ENCODE assay signal across 11 cellular contexts in the genomic region with DNA sequence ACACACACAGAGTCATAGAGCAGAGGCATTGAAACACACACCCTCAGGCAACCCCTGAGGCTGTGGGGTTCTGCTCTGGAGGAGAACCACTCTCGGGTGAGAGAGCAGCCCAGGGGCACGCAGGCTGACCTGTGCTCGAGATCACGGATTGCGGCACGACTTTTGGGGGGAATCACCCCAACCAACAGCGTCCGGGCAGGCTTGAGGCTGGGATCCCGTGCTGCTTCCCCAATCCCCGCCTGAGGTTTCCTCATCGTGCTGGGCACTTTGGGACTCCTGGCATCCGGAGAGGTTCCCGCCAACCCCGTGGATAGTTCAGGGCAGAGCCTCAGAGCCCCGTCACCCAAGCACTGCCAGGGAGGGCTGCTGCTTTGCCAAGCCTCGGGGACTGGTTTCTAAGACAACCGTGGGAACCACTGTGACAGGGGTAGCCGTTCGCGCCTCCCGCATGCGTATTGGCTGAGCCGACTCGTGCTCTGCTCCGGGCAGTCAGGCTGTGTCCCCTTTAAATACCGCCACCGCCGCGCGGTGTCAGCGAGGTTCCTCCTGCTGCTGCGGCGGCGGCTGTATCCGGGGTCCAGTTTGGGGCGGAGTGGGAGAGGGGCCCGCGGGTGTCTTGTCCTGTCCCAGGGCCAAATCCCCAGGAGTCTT.
A peak's percentile ranks its signal among the peaks of the same experiment; 100 is the strongest.
DNase-seq lines count a peak whose midpoint lies in the region; FAIRE-seq and TF ChIP-seq lines count a peak whose summit lies in the region.
"Had no signal": no experiment of that assay in that cellular context is flagged by ENCODE, and none has a peak within 500 bp of the region (broad histone marks: within the 10 kb centered on the region; RNA-seq: fewer than 3 reads in every experiment).

No MANE protein-coding gene starts in this region.

- intact Hi-C loops in left ventricle myocardium inferior (cut with micrococcal nuclease): no loop called here
- intact Hi-C loops in posterior vena cava (cut with DNase I): no loop called here

- H3K36me3 ChIP-seq in left ventricle myocardium inferior (no peaks in the 10 kb centered on the region), small intestine (ENCODE audit: control insufficient read depth in 2 of 2, insufficient read depth in 2 of 2, low read length in 2 of 2) (no peaks in the 10 kb centered on the region)

- CTCF ChIA-PET in GM10248 (lab: Yijun Ruan, JAX): no interaction called here

- DNase-seq in GM10248 (ENCODE audit: extremely low spot score) (peak; percentile 17), NCI-H526 (lab: John Stamatoyannopoulos, UW) (peak; percentile 21 to 63), left ventricle myocardium inferior (peak; percentile 15), posterior vena cava (ENCODE audit: low spot score) (peak; percentile 88), small intestine (no peak), hippocampal formation (lab: John Stamatoyannopoulos, UW) (no peak), dermis blood vessel endothelial cell (no peak), NCI-H2081 treated with DMSO at 0.1 percent for 48 hours (lab: John Stamatoyannopoulos, UW) (no peak)
- DNase-seq: Kasumi-1; NCI-H2081; stimulated activated CD4-positive, alpha-beta T cell treated with anti-CD3 and anti-CD28 coated beads, Interleukin-4, amount 100 ng/mL, for 1 hour had no signal

- H3K27ac ChIP-seq in left ventricle myocardium inferior (replicated peaks) (no peak overlapping the region), small intestine (ENCODE audit: low read depth in 1 of 2, low read length in 1 of 2) (no peak overlapping the region)

- POLR2A ChIA-PET in GM10248 (lab: Yijun Ruan, JAX): no interaction called here

- FAIRE-seq in small intestine (lab: Jason Lieb, UNC): no peak

- H3K27me3 ChIP-seq in left ventricle myocardium inferior (ENCODE audit: low read depth) (no peaks in the 10 kb centered on the region), small intestine (ENCODE audit: control insufficient read depth in 2 of 2, insufficient read depth in 2 of 2, low read length in 2 of 2) (no peaks in the 10 kb centered on the region)

- TF ChIP-seq CTCF in GM10248 (IDR thresholded peaks at IDR 0.05; ENCODE audit: control extremely low read depth, extremely low read depth, low read depth, missing control alignments) (no peak), left ventricle myocardium inferior (IDR thresholded peaks at IDR 0.05; ENCODE audit: borderline replicate concordance) (no peak)

- no peak overlapping the region for H3K4me3 ChIP-seq in left ventricle myocardium inferior
- H3K4me3 ChIP-seq in small intestine (ENCODE audit: low read depth in 1 of 2, low read length in 2 of 2): no peak overlapping the region

- WGBS in small intestine, 3 donors: 77 to 88% (median 83%) methylated on average over 38 of the region's 38 CpGs

- peaks cover 18% of the 10 kb centered on the region for H3K9me3 ChIP-seq in left ventricle myocardium inferior (replicated peaks)
- peaks cover 5% of the 10 kb centered on the region for H3K9me3 ChIP-seq in small intestine (ENCODE audit: control insufficient read depth, low read depth)

- no peaks in the 10 kb centered on the region for H3K4me1 ChIP-seq in left ventricle myocardium inferior
- no peaks in the 10 kb centered on the region for H3K4me1 ChIP-seq in small intestine (ENCODE audit: control insufficient read depth in 2 of 2, insufficient read depth in 1 of 2, low read depth in 1 of 2, low read length in 1 of 2)

Comparison
In these comparisons a context has a peak if more than half of its experiments do, and no peak if none do; other contexts are left out.
1. DNase-seq: peak in GM10248 (single experiment), NCI-H526 (2 of 2), left ventricle myocardium inferior (single experiment) and posterior vena cava (single experiment); none in small intestine (single experiment), hippocampal formation (0 of 2), dermis blood vessel endothelial cell (single experiment) and NCI-H2081 treated with DMSO at 0.1 percent for 48 hours (single experiment).